Comparison of ENCODE assay signal across 5 cellular contexts in the genomic region with DNA sequence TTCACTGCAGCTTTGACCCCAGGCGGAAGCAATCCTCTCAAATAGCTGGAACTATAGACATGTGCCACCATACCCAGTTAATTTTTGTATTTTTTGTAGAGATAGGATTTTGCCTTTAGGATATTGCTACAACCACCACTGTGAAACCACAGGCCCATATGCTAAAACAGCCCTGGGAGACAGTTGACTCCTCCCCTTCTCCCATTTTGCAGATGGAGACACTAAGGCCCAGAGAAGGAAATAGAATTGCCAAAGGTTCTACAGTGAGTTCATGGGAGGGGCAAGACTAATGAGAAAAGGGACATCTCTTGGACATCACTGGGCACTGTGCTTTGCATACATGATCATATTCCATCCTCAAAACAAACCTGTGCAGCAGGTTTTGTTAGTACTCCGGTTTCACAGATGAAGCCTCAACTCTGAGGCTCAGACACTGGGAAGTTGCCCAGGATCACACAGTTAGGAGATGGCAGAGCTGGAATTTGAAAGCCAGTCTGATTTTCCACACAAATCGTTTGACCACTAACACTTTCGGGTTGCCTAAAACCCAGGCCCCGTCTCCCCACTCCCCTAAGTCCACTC. TPM values are rescaled to one million over a fixed set of nuclear protein-coding genes. Genes with fewer than 3 reads are reported as not detected.
"Had no signal": no experiment of that assay in that cellular context is flagged by ENCODE, and none has a peak within 500 bp of the region (broad histone marks: within the 10 kb centered on the region; RNA-seq: fewer than 3 reads in every experiment).

No MANE protein-coding gene starts in this region.

RNA-seq across cellular contexts. Expression of gene PAX5, which starts 58.7 kb away (rescaled TPM):
- total RNA-seq: fibroblast of lung, left ventricle myocardium inferior, mammary epithelial cell, osteoblast, progenitor cell of endocrine pancreas had no signal
